Comparison of ENCODE assay signal across 8 cellular contexts in the genomic region with DNA sequence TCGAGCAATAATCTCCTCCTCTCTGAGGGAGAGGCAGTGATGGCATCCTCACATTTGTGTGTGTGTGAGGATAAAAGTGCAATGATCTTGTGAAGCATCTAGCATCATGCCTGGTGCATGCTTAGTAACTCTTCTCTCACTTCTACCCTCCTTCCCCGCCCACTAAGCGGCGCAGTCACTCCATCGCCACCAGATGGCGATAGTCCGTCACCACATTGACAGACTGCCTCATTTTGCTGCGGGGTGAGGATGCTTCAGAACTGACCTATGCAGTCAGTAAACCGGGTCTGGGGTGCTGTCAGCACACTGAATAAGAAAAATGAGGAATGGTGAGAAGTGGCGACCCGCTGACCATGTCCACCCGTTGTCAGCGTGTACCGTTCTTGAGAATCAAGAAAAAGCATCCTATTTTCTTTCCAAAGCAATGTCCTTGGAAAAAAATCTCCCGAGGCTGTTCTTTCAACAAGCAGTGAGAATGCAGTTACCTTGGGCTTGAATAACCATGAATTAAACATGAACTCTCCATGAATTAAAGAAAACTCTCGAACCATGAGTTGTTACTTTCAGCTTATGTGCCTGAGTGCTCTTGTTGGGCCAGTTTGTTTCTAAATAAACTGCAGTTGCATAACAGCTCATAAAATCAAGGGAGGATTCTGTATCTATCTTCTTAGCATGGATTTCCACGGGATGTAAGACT. TPM values are rescaled to one million over a fixed set of nuclear protein-coding genes. Genes with fewer than 3 reads are reported as not detected.
A peak's percentile ranks its signal among the peaks of the same experiment; 100 is the strongest.
DNase-seq lines count a peak whose midpoint lies in the region; ATAC-seq and TF ChIP-seq lines count a peak whose summit lies in the region.

No MANE protein-coding gene starts in this region.

- DNase-seq in GM03348 (ENCODE audit: low spot score) (peak; percentile 91), H7 (peak; percentile 82), M059J (ENCODE audit: low read depth) (peak; percentile 74), SK-MEL-5 (ENCODE audit: low read depth, low spot score) (peak; percentile 84), ovary (peak; percentile 63 to 80 (median 73)), tibial artery (peak; percentile 58 to 78)
- DNase-seq in activated naive CD4-positive, alpha-beta T cell (lab: John Stamatoyannopoulos, UW) = peak; percentile 7 to 62 (median 46)

- TF ChIP-seq CTCF in gastroesophageal sphincter (IDR thresholded peaks at IDR 0.05) (peak; percentile 78 to 91 (median 84)), ovary (IDR thresholded peaks at IDR 0.05) (peak; percentile 72 to 85 (median 73)), tibial artery (IDR thresholded peaks at IDR 0.05) (peak; percentile 69 to 90)

- H3K4me3 ChIP-seq in H7 (ENCODE audit: insufficient read depth, low read depth, low read length) (no peak overlapping the region), gastroesophageal sphincter (no peak overlapping the region), ovary (no peak overlapping the region), tibial artery (no peak overlapping the region)

- ATAC-seq in gastroesophageal sphincter = peak; percentile 65

- H3K27ac ChIP-seq in gastroesophageal sphincter (no peak overlapping the region), ovary (no peak overlapping the region), tibial artery (no peak overlapping the region)

- TF ChIP-seq POLR2A in gastroesophageal sphincter (IDR thresholded peaks at IDR 0.05) (no peak), ovary (IDR thresholded peaks at IDR 0.05) (no peak)

- H3K27me3 ChIP-seq in H7 (ENCODE audit: control insufficient read depth, insufficient read depth, low read length) = no peaks in the 10 kb centered on the region
- H3K27me3 ChIP-seq in gastroesophageal sphincter = peaks cover 16% of the 10 kb centered on the region
- no peaks in the 10 kb centered on the region for H3K27me3 ChIP-seq in ovary
- H3K27me3 ChIP-seq in tibial artery = peaks cover 0 to 20% of the 10 kb centered on the region in 2 donors

- H3K4me1 ChIP-seq in gastroesophageal sphincter = peaks cover 0 to 5% (median 2%) of the 10 kb centered on the region in 3 donors
- H3K4me1 ChIP-seq in ovary (ENCODE audit: insufficient read depth) = no peaks in the 10 kb centered on the region
- H3K4me1 ChIP-seq in tibial artery = peaks cover 0 to 7% (median 0%) of the 10 kb centered on the region in 4 donors

- 10 to 29% methylated on average over 5 to 17 of the region's 17 CpGs for WGBS in gastroesophageal sphincter (ENCODE audit: low coverage in 1 of 2), 2 donors
- WGBS in ovary, 3 donors = 1 to 4% (median 3%) methylated on average over 17 of the region's 17 CpGs

- intact Hi-C loops in ovary (cut with DNase I) (loop anchor here in 2 of 4 donors (5.0 to 10.0 kb wide), 5 partner anchors 183 to 1036 kb away; no protein-coding TSS in a partner anchor), tibial artery (cut with DNase I; ENCODE audit: low total_unique reads) (no loop called here)

- no peak for TF ChIP-seq EP300 in gastroesophageal sphincter (IDR thresholded peaks at IDR 0.05)
- TF ChIP-seq EP300 in ovary (IDR thresholded peaks at IDR 0.05) = no peak

- in situ Hi-C loops in SK-MEL-5 (cut with HindIII; ENCODE audit: low pct_unique_long_range_greater_than_20kb, low sequenced_read_pairs) = no loop called here

- H3K9me3 ChIP-seq in gastroesophageal sphincter = no peaks in the 10 kb centered on the region
- no peaks in the 10 kb centered on the region for H3K9me3 ChIP-seq in ovary
- H3K9me3 ChIP-seq in tibial artery = no peaks in the 10 kb centered on the region

- no peaks in the 10 kb centered on the region for H3K36me3 ChIP-seq in H7 (replicated peaks; ENCODE audit: control insufficient read depth, insufficient read depth, low read length)
- no peaks in the 10 kb centered on the region for H3K36me3 ChIP-seq in gastroesophageal sphincter
- no peaks in the 10 kb centered on the region for H3K36me3 ChIP-seq in ovary
- H3K36me3 ChIP-seq in tibial artery = no peaks in the 10 kb centered on the region

RNA-seq across cellular contexts. Expression of a gene that starts 37.3 kb away (rescaled TPM):
- 86.6 and 90.0 TPM in 2 replicates for total RNA-seq in H7 (2014; rRNA removed; shearing (Covaris generic))
- total RNA-seq in M059J (2014; rRNA removed; shearing (Covaris generic)) = 10.3 and 13.3 TPM in 2 replicates
- total RNA-seq in SK-MEL-5 (2014; rRNA removed; shearing (Covaris generic)) = 39.9 and 47.3 TPM in 2 replicates
- 59.0 and 65.7 TPM in 2 replicates for polyA plus RNA-seq in SK-MEL-5 (2015; cell fraction: cytosol; rRNA removed)
- 36.2 and 46.4 TPM in 2 replicates for polyA plus RNA-seq in SK-MEL-5 (2015; cell fraction: nucleus; rRNA removed)
- total RNA-seq in gastroesophageal sphincter = 10 to 100 TPM in 1 of 4 donors, 1 to 10 TPM in 3; 3.6 to 13.1 (median 7.4) TPM
- 10 to 100 TPM in 5 of 7 donors, 1 to 10 TPM in 2; 5.7 to 19.0 (median 11.7) TPM for total RNA-seq in ovary
- polyA plus RNA-seq in ovary = 1 to 10 TPM; 5.9 to 8.5 TPM
